Comparison of ENCODE assay signal across 18 cellular contexts in the genomic region with DNA sequence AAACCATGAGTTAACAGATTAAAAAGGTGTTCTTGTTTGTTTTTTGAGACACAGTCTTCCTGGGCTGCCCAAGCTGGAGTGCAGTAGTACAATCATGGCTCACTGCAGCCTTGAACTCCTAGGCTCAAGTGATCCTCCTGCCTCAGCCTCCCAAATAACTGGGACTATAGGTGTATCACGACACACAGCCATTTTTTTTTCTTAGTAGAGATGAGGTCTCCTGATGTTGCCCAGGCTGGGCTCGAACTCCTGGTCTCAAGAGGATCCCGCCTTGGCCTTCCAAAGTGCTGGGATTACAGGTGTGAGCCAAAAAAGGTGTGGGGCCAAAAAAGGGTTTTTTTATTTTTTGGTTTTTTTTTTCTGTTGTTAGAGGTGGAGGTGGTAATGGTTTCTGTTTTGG. TPM values are rescaled to one million over a fixed set of nuclear protein-coding genes. Genes with fewer than 3 reads are reported as not detected.
DNase-seq lines count a peak whose midpoint lies in the region; ATAC-seq, FAIRE-seq and TF ChIP-seq lines count a peak whose summit lies in the region.
"Had no signal": no experiment of that assay in that cellular context is flagged by ENCODE, and none has a peak within 500 bp of the region (broad histone marks: within the 10 kb centered on the region; RNA-seq: fewer than 3 reads in every experiment).

No MANE protein-coding gene starts in this region.

- no peak for TF ChIP-seq RAD21 in HepG2 (CRISPR knock-in tag; IDR thresholded peaks at IDR 0.05)

- FAIRE-seq in HepG2 (lab: Jason Lieb, UNC), result no peak
- FAIRE-seq: RCC 7860 had no signal

- H3K4me3 ChIP-seq in right cardiac atrium (ENCODE audit: low read length), result no peak overlapping the region
- no peak overlapping the region for H3K4me3 ChIP-seq in HepG2 (replicated peaks in 1 of 3; ENCODE audit: insufficient read depth in 1 of 3, low read depth in 2 of 3, low read length in 3 of 3)
- H3K4me3 ChIP-seq in sigmoid colon, result no peak overlapping the region
- no peak overlapping the region for H3K4me3 ChIP-seq in vagina

- TF ChIP-seq POLR2A in HepG2 (IDR thresholded peaks at IDR 0.05; ENCODE audit: insufficient read depth in 1 of 2, low read depth in 2 of 2, low read length in 2 of 2), result no peak
- TF ChIP-seq POLR2A in sigmoid colon (IDR thresholded peaks at IDR 0.05), result no peak
- TF ChIP-seq POLR2A in vagina (IDR thresholded peaks at IDR 0.05), result no peak

- intact Hi-C loops in right cardiac atrium (cut with DNase I) (no loop called here), Right ventricle myocardium inferior (cut with DNase I) (no loop called here), HepG2 (cut with micrococcal nuclease; ENCODE audit: unreplicated experiment) (no loop called here), sigmoid colon (cut with DNase I) (no loop called here), vagina (cut with DNase I) (no loop called here)

- CTCF ChIA-PET in HepG2 (lab: Yijun Ruan, JAX; ENCODE audit: low intra/inter-chr PET ratio, low total read pairs), result no interaction called here

- WGBS in right cardiac atrium, result 33% methylated on average over 3 of the region's 3 CpGs
- WGBS in HepG2 (ENCODE audit: low lambda C conversion rate), result 18% methylated on average over 3 of the region's 3 CpGs
- WGBS in sigmoid colon, 2 donors, result 32 to 34% methylated on average over 3 of the region's 3 CpGs

- H3K27me3 ChIP-seq in right cardiac atrium (ENCODE audit: control insufficient read depth, insufficient read depth) (no peaks in the 10 kb centered on the region), HepG2 (ENCODE audit: control insufficient read depth in 1 of 2, insufficient read depth in 2 of 2, low read length in 2 of 2) (no peaks in the 10 kb centered on the region), sigmoid colon (no peaks in the 10 kb centered on the region), vagina (no peaks in the 10 kb centered on the region)

- ATAC-seq in right cardiac atrium, result peak; percentile 12 to 25
- ATAC-seq in Right ventricle myocardium inferior, result no peak
- ATAC-seq in HepG2, result no peak

- BruUV-seq in HepG2 (replicated peaks; lab: Mats Ljungman, UMichigan), result no TSS peak

- no peaks in the 10 kb centered on the region for H3K9me3 ChIP-seq in right cardiac atrium (ENCODE audit: control insufficient read depth, low read length)
- H3K9me3 ChIP-seq in HepG2 (ENCODE audit: low read length), result peaks cover 54% of the 10 kb centered on the region
- H3K9me3 ChIP-seq in sigmoid colon, result peaks cover 0 to 9% (median 0%) of the 10 kb centered on the region in 4 donors
- no peaks in the 10 kb centered on the region for H3K9me3 ChIP-seq in vagina

- no peaks in the 10 kb centered on the region for H4K20me1 ChIP-seq in HepG2 (ENCODE audit: insufficient read depth, low read length)

- H3K9ac ChIP-seq in HepG2 (ENCODE audit: insufficient read depth, low read depth, low read length), result no peak overlapping the region

- peaks cover 11% of the 10 kb centered on the region for H3K79me2 ChIP-seq in HepG2 (ENCODE audit: insufficient read depth, low read length)

- no peak for TF ChIP-seq EP300 in HepG2 (IDR thresholded peaks at IDR 0.05; ENCODE audit: low read depth in 2 of 2, low read length in 2 of 2)
- TF ChIP-seq EP300 in HepG2 (CRISPR knock-in tag; IDR thresholded peaks at IDR 0.05; ENCODE audit: borderline replicate concordance), result no peak
- TF ChIP-seq EP300 in sigmoid colon (IDR thresholded peaks at IDR 0.05), result no peak

- no peaks in the 10 kb centered on the region for H3K36me3 ChIP-seq in HepG2 (replicated peaks in 1 of 2; ENCODE audit: control insufficient read depth in 1 of 2, insufficient read depth in 2 of 2, low read length in 2 of 2)
- no peaks in the 10 kb centered on the region for H3K36me3 ChIP-seq in sigmoid colon
- no peaks in the 10 kb centered on the region for H3K36me3 ChIP-seq in vagina

- no peak overlapping the region for H3K4me2 ChIP-seq in HepG2 (ENCODE audit: low read depth, low read length)

- POLR2A ChIA-PET in HepG2 (lab: Yijun Ruan, JAX), result no interaction called here

- in situ Hi-C loops in HepG2 (cut with HindIII; ENCODE audit: extremely low pct_ligation_motif_present, low pct_unique_long_range_greater_than_20kb), result no loop called here

- no peak overlapping the region for H3K27ac ChIP-seq in right cardiac atrium (ENCODE audit: low read length)
- no peak overlapping the region for H3K27ac ChIP-seq in HepG2 (ENCODE audit: extremely low read length, insufficient read depth, low read length)
- H3K27ac ChIP-seq in sigmoid colon, result no peak overlapping the region
- H3K27ac ChIP-seq in vagina, result no peak overlapping the region

- no peak overlapping the region for H2AFZ ChIP-seq in HepG2 (ENCODE audit: low read length)

- DNase-seq in right cardiac atrium, result no peak
- no peak for DNase-seq in Right ventricle myocardium inferior (ENCODE audit: missing footprints)
- DNase-seq in HepG2 (ENCODE audit: low spot score), result no peak
- DNase-seq in sigmoid colon, result peak; percentile 70
- DNase-seq in DMS79 (lab: John Stamatoyannopoulos, UW), result no peak
- DNase-seq in NCI-H2107 (lab: John Stamatoyannopoulos, UW), result no peak
- no peak for DNase-seq in vagina (ENCODE audit: extremely low spot score in 2 of 2)
- DNase-seq: COR-L47; DMS 273 treated with DMSO at 0.1 percent for 48 hours; GDM1; H9; NCI-H1105; NCI-H1694 treated with DMSO at 0.1 percent for 48 hours; NCI-H510A; NCI-H748 treated with DMSO at 0.1 percent for 48 hours; NK-92 treated with Interleukin-12 subunit alpha and Interleukin-12 subunit beta, amount 100 ng/mL, for 24 hours; SHP77 had no signal

- H3K4me1 ChIP-seq in right cardiac atrium (ENCODE audit: control insufficient read depth, insufficient read depth, low read length), result peaks cover 2% of the 10 kb centered on the region
- no peaks in the 10 kb centered on the region for H3K4me1 ChIP-seq in HepG2 (ENCODE audit: insufficient read depth, low read length)
- H3K4me1 ChIP-seq in sigmoid colon, result peaks cover 0 to 7% (median 2%) of the 10 kb centered on the region in 4 donors
- H3K4me1 ChIP-seq in vagina, result peaks cover 6% of the 10 kb centered on the region

- TF ChIP-seq CTCF in HepG2 (CRISPR knock-in tag; IDR thresholded peaks at IDR 0.05) (no peak), sigmoid colon (IDR thresholded peaks at IDR 0.05) (no peak), vagina (IDR thresholded peaks at IDR 0.05) (no peak)

TF ChIP-seq in HepG2, 621 proteins besides CTCF, POLR2A, EP300 and RAD21 (continues in another document):
- TF ChIP-seq, protein P1, sequence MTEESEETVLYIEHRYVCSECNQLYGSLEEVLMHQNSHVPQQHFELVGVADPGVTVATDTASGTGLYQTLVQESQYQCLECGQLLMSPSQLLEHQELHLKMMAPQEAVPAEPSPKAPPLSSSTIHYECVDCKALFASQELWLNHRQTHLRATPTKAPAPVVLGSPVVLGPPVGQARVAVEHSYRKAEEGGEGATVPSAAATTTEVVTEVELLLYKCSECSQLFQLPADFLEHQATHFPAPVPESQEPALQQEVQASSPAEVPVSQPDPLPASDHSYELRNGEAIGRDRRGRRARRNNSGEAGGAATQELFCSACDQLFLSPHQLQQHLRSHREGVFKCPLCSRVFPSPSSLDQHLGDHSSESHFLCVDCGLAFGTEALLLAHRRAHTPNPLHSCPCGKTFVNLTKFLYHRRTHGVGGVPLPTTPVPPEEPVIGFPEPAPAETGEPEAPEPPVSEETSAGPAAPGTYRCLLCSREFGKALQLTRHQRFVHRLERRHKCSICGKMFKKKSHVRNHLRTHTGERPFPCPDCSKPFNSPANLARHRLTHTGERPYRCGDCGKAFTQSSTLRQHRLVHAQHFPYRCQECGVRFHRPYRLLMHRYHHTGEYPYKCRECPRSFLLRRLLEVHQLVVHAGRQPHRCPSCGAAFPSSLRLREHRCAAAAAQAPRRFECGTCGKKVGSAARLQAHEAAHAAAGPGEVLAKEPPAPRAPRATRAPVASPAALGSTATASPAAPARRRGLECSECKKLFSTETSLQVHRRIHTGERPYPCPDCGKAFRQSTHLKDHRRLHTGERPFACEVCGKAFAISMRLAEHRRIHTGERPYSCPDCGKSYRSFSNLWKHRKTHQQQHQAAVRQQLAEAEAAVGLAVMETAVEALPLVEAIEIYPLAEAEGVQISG (CRISPR knock-in tag; IDR thresholded peaks at IDR 0.05), result no peak
- TF ChIP-seq MZF1 (CRISPR knock-in tag; IDR thresholded peaks at IDR 0.05; ENCODE audit: borderline replicate concordance), result no peak
- no peak for TF ChIP-seq TOE1 (CRISPR knock-in tag; IDR thresholded peaks at IDR 0.05)

RNA-seq across cellular contexts. Expression of a gene that starts 29.3 kb away (rescaled TPM):
- total RNA-seq in right cardiac atrium (10 to 100 TPM; 43.6 to 52.6 (median 50.3) TPM), Right ventricle myocardium inferior (39.4 TPM), HepG2 (2016; rRNA removed; fragmentation: Illumina TruSeq; extraction: Trizol) (14.4 and 22.9 TPM in 2 replicates), sigmoid colon (10 to 100 TPM; 46.4 to 75.6 (median 57.2) TPM), vagina (62.6 TPM)
- polyA plus RNA-seq in right cardiac atrium (10.9 TPM), HepG2 (2011; rRNA removed) (7.1 and 7.5 TPM in 2 replicates), sigmoid colon (10 to 100 TPM in 1 of 3 donors, 1 to 10 TPM in 2; 7.4 to 18.9 (median 8.4) TPM)
- total RNA-seq in HepG2 (2016; cell fraction: cytosol; rRNA removed; fragmentation: Illumina TruSeq; extraction: Trizol; ENCODE audit: low read depth), result 27.0 and 27.7 TPM in 2 replicates
- total RNA-seq in HepG2 (2016; cell fraction: insoluble cytoplasmic fraction; rRNA removed; fragmentation: Illumina TruSeq; extraction: Trizol), result 14.4 and 19.1 TPM in 2 replicates
- 17.0 and 21.9 TPM in 2 replicates for total RNA-seq in HepG2 (2016; cell fraction: membrane; rRNA removed; fragmentation: Illumina TruSeq; extraction: Trizol)
- total RNA-seq in HepG2 (2016; cell fraction: nucleus; rRNA removed; fragmentation: Illumina TruSeq; extraction: Trizol), result 48.1 and 51.6 TPM in 2 replicates
- 4.1 and 6.3 TPM in 2 replicates for polyA plus RNA-seq in HepG2 (2011; cell fraction: cytosol; rRNA removed)
- 15.2 and 17.5 TPM in 2 replicates for polyA plus RNA-seq in HepG2 (2011; cell fraction: nucleus; rRNA removed)
- polyA plus RNA-seq in HepG2 (2012), result 11.9 and 12.7 TPM in 2 replicates
- polyA plus RNA-seq in HepG2 (2016; cell fraction: cytosol; fragmentation: Illumina TruSeq; extraction: Trizol; ENCODE audit: low read depth), result 0.25 and 0.36 TPM in 2 replicates
- polyA plus RNA-seq in HepG2 (2016; cell fraction: insoluble cytoplasmic fraction; fragmentation: Illumina TruSeq; extraction: Trizol; ENCODE audit: low read depth), result 5.8 and 7.4 TPM in 2 replicates
- 0.54 and 1.00 TPM in 2 replicates for polyA plus RNA-seq in HepG2 (2016; cell fraction: membrane; fragmentation: Illumina TruSeq; extraction: Trizol; ENCODE audit: low read depth)
- 14.9 and 20.0 TPM in 2 replicates for polyA plus RNA-seq in HepG2 (2016; cell fraction: nucleus; fragmentation: Illumina TruSeq; extraction: Trizol; ENCODE audit: insufficient read depth, low read depth)
- 22.0 and 25.5 TPM in 2 replicates for polyA minus RNA-seq in HepG2 (2011; rRNA and poly(A)+ RNA removed; ENCODE audit: low replicate concordance)
- polyA minus RNA-seq in HepG2 (2011; cell fraction: cytosol; rRNA and poly(A)+ RNA removed), result 17.4 and 19.6 TPM in 2 replicates
- polyA minus RNA-seq in HepG2 (2011; cell fraction: nucleus; rRNA and poly(A)+ RNA removed), result 87.2 and 102 TPM in 2 replicates

Comparison
In these comparisons a context has a peak if more than half of its experiments do, and no peak if none do; other contexts are left out.
1. ATAC-seq: peak in right cardiac atrium (2 of 2); none in Right ventricle myocardium inferior (single experiment) and HepG2 (single experiment).